ENCODE assay signal across 8 cellular contexts in the genomic region with DNA sequence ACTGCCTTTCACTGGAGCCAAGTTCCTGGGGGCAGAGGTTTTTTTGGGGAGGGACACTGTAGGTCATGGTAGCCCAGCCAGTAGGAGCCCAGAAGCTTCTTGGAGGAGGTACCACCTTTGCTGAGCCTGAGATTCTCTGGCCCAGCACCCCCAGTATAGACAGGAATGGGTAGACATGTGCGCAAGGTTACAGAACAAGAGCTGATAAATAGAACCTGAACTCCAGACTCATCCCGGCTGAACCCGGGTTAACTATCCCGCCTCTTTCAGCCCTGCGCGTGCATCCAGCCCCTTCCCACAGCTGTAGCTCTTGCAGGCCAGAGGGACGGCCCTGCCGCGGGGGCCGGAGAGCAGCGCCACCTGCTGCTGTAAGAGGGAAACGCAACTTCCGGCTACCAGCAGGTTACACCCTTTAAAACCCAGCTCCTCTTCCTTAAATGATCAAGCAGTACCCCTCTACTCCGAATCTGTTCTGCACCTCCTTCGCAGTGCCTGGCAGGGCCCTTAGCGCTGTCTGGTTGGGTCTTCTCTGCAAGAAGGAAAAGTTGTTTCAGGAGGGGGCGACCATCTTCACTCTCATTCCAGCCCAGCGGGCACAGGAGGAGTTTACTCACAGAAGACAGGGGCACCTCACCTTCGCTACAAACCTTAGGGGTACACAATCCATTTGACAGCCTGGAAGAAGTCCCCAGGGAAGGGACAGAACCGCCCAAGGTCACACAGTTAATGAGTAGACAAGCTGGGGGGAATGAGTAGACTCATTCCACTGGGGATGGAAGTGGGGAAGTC.
DNase-seq lines count a peak whose midpoint lies in the region; ATAC-seq and TF ChIP-seq lines count a peak whose summit lies in the region.

No MANE protein-coding gene starts in this region.

- no peak overlapping the region for H3K27ac ChIP-seq in caudate nucleus (ENCODE audit: low read depth, low read length)

- ATAC-seq in HG02571 (IDR thresholded peaks at IDR 0.05; ENCODE audit: unreplicated experiment) = peak; percentile 59
- ATAC-seq in GM19463 (IDR thresholded peaks at IDR 0.05; ENCODE audit: unreplicated experiment) = no peak

- H3K4me3 ChIP-seq in WI38 (ENCODE audit: low read depth, low read length) = no peak overlapping the region

- peak; percentile 94 for TF ChIP-seq CTCF in WI38 (IDR thresholded peaks at IDR 0.05; ENCODE audit: low read depth, low read length)

- DNase-seq in ELR (ENCODE audit: low read depth) (peak; percentile 63), NCI-H2171 treated with DMSO at 0.1 percent for 48 hours (lab: John Stamatoyannopoulos, UW) (peak; percentile 81), caudate nucleus (lab: John Stamatoyannopoulos, UW) (peak in 42 of 61 donors; percentile 4 to 62 (median 32)), kidney glomerular epithelial cell (lab: John Stamatoyannopoulos, UW) (peak; percentile 58)
- DNase-seq in stimulated activated CD4-positive, alpha-beta T cell treated with anti-CD3 and anti-CD28 coated beads, Interleukin-4, amount 100 ng/mL, for 1 hour = peak; percentile 69
